In genomic region chr1:30379684-30380624, GRCh38 we compare ENCODE assay signal across 8 cellular contexts.
DNase-seq lines count a peak whose midpoint lies in the region; ATAC-seq, FAIRE-seq and TF ChIP-seq lines count a peak whose summit lies in the region.

No MANE protein-coding gene starts in this region.

- no peak overlapping the region for H2AFZ ChIP-seq in endothelial cell of umbilical vein (ENCODE audit: low read depth, low read length)

- no TSS peak for BruUV-seq in endothelial cell of umbilical vein (replicated peaks; lab: Mats Ljungman, UMichigan)

- intact Hi-C loops in CD4-positive, alpha-beta memory T cell (cut with micrococcal nuclease), result loop anchor here (5.0 kb wide), 1 partner anchor 588 kb away; no protein-coding TSS in a partner anchor
- intact Hi-C loops in activated CD4-positive, alpha-beta memory T cell treated with anti-CD3 and anti-CD28 coated beads for 36 hours (cut with micrococcal nuclease), result no loop called here
- intact Hi-C loops in endothelial cell of umbilical vein (cut with micrococcal nuclease), result loop anchor here (1.0 to 5.0 kb wide), 7 partner anchors 268 to 1144 kb away; partner anchors contain the start of gene PTPRU

- no peak overlapping the region for H3K27ac Mint-ChIP-seq in CD4-positive, alpha-beta memory T cell
- H3K27ac Mint-ChIP-seq in activated CD4-positive, alpha-beta memory T cell treated with anti-CD3 and anti-CD28 coated beads for 36 hours, result no peak overlapping the region
- no peak overlapping the region for H3K27ac Mint-ChIP-seq in memory B cell

- peaks cover 3 to 12% (median 5%) of the 10 kb centered on the region in 4 donors for H3K4me1 Mint-ChIP-seq in CD4-positive, alpha-beta memory T cell
- peaks cover 2% of the 10 kb centered on the region for H3K4me1 Mint-ChIP-seq in activated CD4-positive, alpha-beta memory T cell treated with anti-CD3 and anti-CD28 coated beads for 36 hours (ENCODE audit: low read depth)
- H3K4me1 Mint-ChIP-seq in memory B cell, result peaks cover 5% of the 10 kb centered on the region

- no peaks in the 10 kb centered on the region for H3K9me3 Mint-ChIP-seq in CD4-positive, alpha-beta memory T cell
- H3K9me3 Mint-ChIP-seq in activated CD4-positive, alpha-beta memory T cell treated with anti-CD3 and anti-CD28 coated beads for 36 hours, result no peaks in the 10 kb centered on the region
- no peaks in the 10 kb centered on the region for H3K9me3 Mint-ChIP-seq in memory B cell

- peak overlapping the region in 1 of 8 donors; percentile 23 for H3K4me3 Mint-ChIP-seq in CD4-positive, alpha-beta memory T cell
- H3K4me3 Mint-ChIP-seq in activated CD4-positive, alpha-beta memory T cell treated with anti-CD3 and anti-CD28 coated beads for 36 hours, result no peak overlapping the region
- no peak overlapping the region for H3K4me3 Mint-ChIP-seq in memory B cell

- no peaks in the 10 kb centered on the region for H3K27me3 ChIP-seq in CD4-positive, alpha-beta memory T cell (ENCODE audit: insufficient read depth, low read length)
- H3K27me3 ChIP-seq in endothelial cell of umbilical vein (ENCODE audit: control insufficient read depth in 2 of 2, insufficient read depth in 2 of 2, low read length in 2 of 2), result no peaks in the 10 kb centered on the region

- H3K9me3 ChIP-seq in CD4-positive, alpha-beta memory T cell (ENCODE audit: control insufficient read depth in 1 of 2, low read length in 2 of 2), result no peaks in the 10 kb centered on the region
- no peaks in the 10 kb centered on the region for H3K9me3 ChIP-seq in HEK293 (ENCODE audit: control insufficient read depth, insufficient read depth, low read depth, low read length)
- no peaks in the 10 kb centered on the region for H3K9me3 ChIP-seq in endothelial cell of umbilical vein (replicated peaks; ENCODE audit: control insufficient read depth, insufficient read depth, low read length)

- H3K79me2 ChIP-seq in endothelial cell of umbilical vein (ENCODE audit: control insufficient read depth, insufficient read depth, low read length), result no peaks in the 10 kb centered on the region

- no peaks in the 10 kb centered on the region for H3K36me3 ChIP-seq in CD4-positive, alpha-beta memory T cell (ENCODE audit: insufficient read depth, low read length)
- no peaks in the 10 kb centered on the region for H3K36me3 ChIP-seq in HEK293 (ENCODE audit: control insufficient read depth in 2 of 2, insufficient read depth in 1 of 2, low read length in 2 of 2)
- H3K36me3 ChIP-seq in endothelial cell of umbilical vein (ENCODE audit: control insufficient read depth in 2 of 2, extremely low read depth in 1 of 2, insufficient read depth in 2 of 2, low read length in 2 of 2), result no peaks in the 10 kb centered on the region

- H3K9me1 ChIP-seq in endothelial cell of umbilical vein (replicated peaks; ENCODE audit: control insufficient read depth, extremely low read depth, insufficient read depth, low read length), result no peaks in the 10 kb centered on the region

- ATAC-seq in memory B cell (ENCODE audit: low read depth) (peak; percentile 67), GM21526 (IDR thresholded peaks at IDR 0.05; ENCODE audit: low FRiP score, unreplicated experiment) (no peak)
- ATAC-seq in stimulated activated naive CD8-positive, alpha-beta T cell treated with anti-CD3 and anti-CD28 coated beads, Interleukin-15, Interleukin-2, amounts not matched to agents 100 U/mL and 50 U/mL, for 24 hours, result peak; percentile 12

- dilution Hi-C loops in endothelial cell of umbilical vein (cut with MboI; ENCODE audit: extremely low pct_ligation_motif_present, low sequenced_read_pairs), result no loop called here

- peak; percentile 50 to 57 (median 56) for DNase-seq in CD4-positive, alpha-beta memory T cell
- peak; percentile 78 for DNase-seq in NCI-H510A treated with DMSO at 0.1 percent for 48 hours (lab: John Stamatoyannopoulos, UW)
- peak; percentile 41 for DNase-seq in activated CD4-positive, alpha-beta memory T cell treated with anti-CD3 and anti-CD28 coated beads for 36 hours
- peak; percentile 50 for DNase-seq in endothelial cell of umbilical vein (ENCODE audit: low read depth, low spot score)
- peak; percentile 57 to 61 for DNase-seq in memory B cell (ENCODE audit: low spot score in 2 of 2)
- DNase-seq in stimulated activated naive CD8-positive, alpha-beta T cell treated with anti-CD3 and anti-CD28 coated beads, Interleukin-15, Interleukin-2, amounts not matched to agents 100 U/mL and 50 U/mL, for 24 hours, result peak; percentile 47

- H3K27ac ChIP-seq in CD4-positive, alpha-beta memory T cell (ENCODE audit: low read depth, low read length), result no peak overlapping the region
- H3K27ac ChIP-seq in HEK293 (ENCODE audit: extremely low read depth, low read depth, low read length) (no peak overlapping the region), endothelial cell of umbilical vein (ENCODE audit: insufficient read depth, low read depth, low read length) (no peak overlapping the region)

- no peak overlapping the region for H3K9ac ChIP-seq in endothelial cell of umbilical vein (replicated peaks; ENCODE audit: extremely low read depth, insufficient read depth, low read length)

- peak; percentile 76 for TF ChIP-seq CTCF in HEK293 (tag by site-specific recombination; IDR thresholded peaks at IDR 0.05)
- peak; percentile 73 to 76 for TF ChIP-seq CTCF in endothelial cell of umbilical vein (IDR thresholded peaks at IDR 0.05; ENCODE audit: extremely low read depth in 1 of 2, insufficient read depth in 1 of 2, low read depth in 1 of 2, low read length in 2 of 2)

- POLR2A ChIA-PET in CD4-positive, alpha-beta memory T cell (lab: Charles Lee; ENCODE audit: partially characterized antibody), result no interaction called here
- POLR2A ChIA-PET in HEK293 (lab: Yijun Ruan, JAX) (no interaction called here), endothelial cell of umbilical vein (lab: Charles Lee) (no interaction called here)
- POLR2A ChIA-PET in activated CD4-positive, alpha-beta memory T cell treated with anti-CD3 and anti-CD28 coated beads for 36 hours (lab: Charles Lee), result no interaction called here

- H3K4me1 ChIP-seq in CD4-positive, alpha-beta memory T cell (ENCODE audit: insufficient read depth, low read length), result no peaks in the 10 kb centered on the region
- H3K4me1 ChIP-seq in HEK293 (ENCODE audit: control insufficient read depth, insufficient read depth, low read length), result no peaks in the 10 kb centered on the region
- H3K4me1 ChIP-seq in endothelial cell of umbilical vein (ENCODE audit: control insufficient read depth, extremely low read depth, insufficient read depth, low read length), result no peaks in the 10 kb centered on the region

- TF ChIP-seq POLR2A in endothelial cell of umbilical vein (IDR thresholded peaks at IDR 0.05; ENCODE audit: low read depth, low read length), result no peak

- H3K4me3 ChIP-seq in CD4-positive, alpha-beta memory T cell (ENCODE audit: low read length in 2 of 2), result no peak overlapping the region
- no peak overlapping the region for H3K4me3 ChIP-seq in HEK293 (ENCODE audit: low read depth, low read length)
- H3K4me3 ChIP-seq in endothelial cell of umbilical vein (replicated peaks in 1 of 3; ENCODE audit: insufficient read depth in 1 of 3, low read depth in 1 of 3, low read length in 3 of 3), result no peak overlapping the region

- H3K27me3 Mint-ChIP-seq in CD4-positive, alpha-beta memory T cell, result peaks cover 3 to 17% of the 10 kb centered on the region in 2 donors
- H3K27me3 Mint-ChIP-seq in activated CD4-positive, alpha-beta memory T cell treated with anti-CD3 and anti-CD28 coated beads for 36 hours, result peaks cover 9% of the 10 kb centered on the region
- peaks cover 28% of the 10 kb centered on the region for H3K27me3 Mint-ChIP-seq in memory B cell

- CTCF ChIA-PET in CD4-positive, alpha-beta memory T cell (lab: Charles Lee; ENCODE audit: partially characterized antibody), result interaction anchor here (0.6 to 2.2 kb wide), 20 partner anchors 9 to 1177 kb away, joined by 3 to 33 read pairs (median 4); partner anchors contain the start of genes MECR and PTPRU
- CTCF ChIA-PET in HEK293 (lab: Yijun Ruan, JAX), result interaction anchor here (0.5 to 2.7 kb wide), 70 partner anchors 10 to 1143 kb away, joined by 3 to 26 read pairs (median 4); partner anchors contain the start of gene PTPRU
- CTCF ChIA-PET in activated CD4-positive, alpha-beta memory T cell treated with anti-CD3 and anti-CD28 coated beads for 36 hours (lab: Charles Lee), result interaction anchor here (0.5 to 2.8 kb wide), 31 partner anchors 8 to 1177 kb away, joined by 3 to 19 read pairs (median 4); partner anchors contain the start of gene PTPRU
- CTCF ChIA-PET in endothelial cell of umbilical vein (lab: Charles Lee), result interaction anchor here (0.6 to 2.4 kb wide), 71 partner anchors 8 to 1498 kb away, joined by 3 to 109 read pairs (median 4); partner anchors contain the start of gene PTPRU

- no peaks in the 10 kb centered on the region for H3K36me3 Mint-ChIP-seq in CD4-positive, alpha-beta memory T cell
- H3K36me3 Mint-ChIP-seq in activated CD4-positive, alpha-beta memory T cell treated with anti-CD3 and anti-CD28 coated beads for 36 hours, result no peaks in the 10 kb centered on the region
- no peaks in the 10 kb centered on the region for H3K36me3 Mint-ChIP-seq in memory B cell

- peak; percentile 87 for FAIRE-seq in endothelial cell of umbilical vein (lab: Jason Lieb, UNC)

- no peak overlapping the region for H3K4me2 ChIP-seq in endothelial cell of umbilical vein (ENCODE audit: insufficient read depth, low read length)

- no peaks in the 10 kb centered on the region for H4K20me1 ChIP-seq in endothelial cell of umbilical vein (replicated peaks; ENCODE audit: control insufficient read depth, extremely low read depth, insufficient read depth, low read length)

TF ChIP-seq in HEK293, 187 proteins besides CTCF, POLR2A, EP300 and RAD21 (continues in another document):
- no peak for TF ChIP-seq ZNF223 (tag by site-specific recombination; IDR thresholded peaks at IDR 0.05)
- peak; percentile 100 for TF ChIP-seq ZIC2 (tag by site-specific recombination; IDR thresholded peaks at IDR 0.05)
- TF ChIP-seq BCL11B (tag by site-specific recombination; IDR thresholded peaks at IDR 0.05; ENCODE audit: low read depth), result no peak
- TF ChIP-seq ZBTB17 (tag by site-specific recombination; IDR thresholded peaks at IDR 0.05), result 0 out of 2 replicates have a peak, but pooled peaks have one; percentile 16
- peak; percentile 38; the same call in 1 of the 2 replicates for TF ChIP-seq PRDM1 (tag by site-specific recombination; IDR thresholded peaks at IDR 0.05)
- no peak for TF ChIP-seq ZNF174 (tag by site-specific recombination; IDR thresholded peaks at IDR 0.05)

TF ChIP-seq in endothelial cell of umbilical vein, 7 proteins besides CTCF, POLR2A, EP300 and RAD21 (continues in another document):
- TF ChIP-seq MAX (IDR thresholded peaks at IDR 0.05; ENCODE audit: insufficient read depth, insufficient read length) (no peak), EZH2 (IDR thresholded peaks at IDR 0.05; ENCODE audit: borderline replicate concordance, low read depth, low read length, severe bottlenecking) (no peak), MYC (IDR thresholded peaks at IDR 0.05; ENCODE audit: low read depth, low read length) (no peak), POLR2AphosphoS5 (IDR thresholded peaks at IDR 0.05; ENCODE audit: insufficient read depth, low read depth, low read length) (no peak), JUN (IDR thresholded peaks at IDR 0.05; ENCODE audit: borderline replicate concordance, insufficient read depth, insufficient read length, low read depth) (no peak)
